8 cellular contexts compared by ENCODE assay signal in the genomic region with DNA sequence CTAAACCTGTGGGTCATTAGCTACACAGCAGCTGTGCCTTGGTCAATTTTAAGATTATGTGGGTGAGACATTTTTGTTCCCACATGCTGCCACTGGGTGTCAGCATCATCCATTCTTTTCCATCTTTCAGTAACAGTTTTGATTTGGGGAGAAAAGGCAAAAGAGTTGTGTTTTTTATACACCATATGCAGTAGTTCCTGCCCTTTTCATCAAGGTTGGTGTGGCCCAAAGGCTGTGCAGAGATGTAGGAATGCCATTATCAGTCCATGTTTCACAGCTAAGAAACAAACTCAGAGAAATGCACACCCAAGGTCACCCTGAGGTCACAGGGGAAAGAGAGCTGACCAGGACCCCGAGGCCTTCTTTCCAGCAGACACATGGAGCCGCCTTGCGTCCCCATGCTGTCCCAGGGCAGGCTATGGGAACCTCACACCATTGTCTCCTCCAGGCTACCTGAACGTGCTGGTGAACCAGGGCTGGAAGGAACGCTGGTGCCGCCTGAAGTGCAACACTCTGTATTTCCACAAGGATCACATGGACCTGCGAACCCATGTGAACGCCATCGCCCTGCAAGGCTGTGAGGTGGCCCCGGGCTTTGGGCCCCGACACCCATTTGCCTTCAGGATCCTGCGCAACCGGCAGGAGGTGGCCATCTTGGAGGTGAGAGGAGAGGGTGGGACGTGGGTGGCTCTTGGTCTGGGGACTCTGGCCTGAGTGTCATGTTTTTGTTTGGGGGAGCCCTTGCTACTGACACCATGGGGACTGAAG. TPM values are rescaled to one million over a fixed set of nuclear protein-coding genes. Genes with fewer than 3 reads are reported as not detected.
DNase-seq lines count a peak whose midpoint lies in the region; ATAC-seq lines count a peak whose summit lies in the region.

No MANE protein-coding gene starts in this region.

- peak; percentile 62 for DNase-seq in A172 (ENCODE audit: low spot score)
- DNase-seq in Daoy (ENCODE audit: low read depth), result peak; percentile 41
- peak; percentile 32 to 65 for DNase-seq in NCI-H526 (lab: John Stamatoyannopoulos, UW)
- peak; percentile 17 for DNase-seq in activated T-helper 9 cell treated with anti-CD3 and anti-CD28 coated beads, Interleukin-2, amount 50 U/mL, for 16 hours (ENCODE audit: low read depth)
- peak; percentile 52 for DNase-seq in glomerular visceral epithelial cell (ENCODE audit: extremely low spot score)
- peak; percentile 11 to 33 for DNase-seq in stimulated activated CD4-positive, alpha-beta T cell treated with anti-CD3 and anti-CD28 coated beads, Interleukin-2, amount 100 ng/mL, for 24 hours

- ATAC-seq in HG02678 (IDR thresholded peaks at IDR 0.05; ENCODE audit: unreplicated experiment) (peak; percentile 55), GM19455 (IDR thresholded peaks at IDR 0.05; ENCODE audit: unreplicated experiment) (no peak)

RNA-seq across cellular contexts. Expression of a gene that starts 27.8 kb away (rescaled TPM):
- total RNA-seq in A172 (2014; rRNA removed; shearing (Covaris generic)), result 23.3 and 28.3 TPM in 2 replicates
- 30.7 and 33.4 TPM in 2 replicates for total RNA-seq in Daoy (2014; rRNA removed; shearing (Covaris generic))

RNA-seq across cellular contexts. Expression of a gene that starts 40.4 kb away (rescaled TPM):
- 15.7 and 19.7 TPM in 2 replicates for total RNA-seq in A172 (2014; rRNA removed; shearing (Covaris generic))
- 13.1 and 17.1 TPM in 2 replicates for total RNA-seq in Daoy (2014; rRNA removed; shearing (Covaris generic))

RNA-seq across cellular contexts. Expression of a gene that starts 45.8 kb away (rescaled TPM):
- total RNA-seq in A172 (2014; rRNA removed; shearing (Covaris generic)), result 0.36 and 1.4 TPM in 2 replicates
- 11.7 and 12.8 TPM in 2 replicates for total RNA-seq in Daoy (2014; rRNA removed; shearing (Covaris generic))
